In genomic region chr3:131353016-131353877, GRCh38 we compare ENCODE assay signal across 16 cellular contexts. TPM values are rescaled to one million over a fixed set of nuclear protein-coding genes. Genes with fewer than 3 reads are reported as not detected.
DNase-seq lines count a peak whose midpoint lies in the region; ATAC-seq and TF ChIP-seq lines count a peak whose summit lies in the region.
"Had no signal": no experiment of that assay in that cellular context is flagged by ENCODE, and none has a peak within 500 bp of the region (broad histone marks: within the 10 kb centered on the region; RNA-seq: fewer than 3 reads in every experiment).

No MANE protein-coding gene starts in this region.

- H3K36me3 ChIP-seq in neutrophil, result peaks cover 13% of the 10 kb centered on the region
- H3K36me3 ChIP-seq: colonic mucosa had no signal

- H3K27ac ChIP-seq in neutrophil, result peak overlapping the region; percentile 40
- H3K27ac ChIP-seq: colonic mucosa had no signal

- H3K27me3 Mint-ChIP-seq in activated T-helper 17 cell treated with anti-CD3 and anti-CD28 coated beads, Interleukin-2, amount 50 U/mL, for 72 hours, result no peaks in the 10 kb centered on the region
- no peaks in the 10 kb centered on the region for H3K27me3 Mint-ChIP-seq in CD14-positive monocyte (ENCODE audit: low read depth in 3 of 3)

- H3K9me3 Mint-ChIP-seq in activated T-helper 17 cell treated with anti-CD3 and anti-CD28 coated beads, Interleukin-2, amount 50 U/mL, for 72 hours, result no peaks in the 10 kb centered on the region
- peaks cover 0 to 1% (median 0%) of the 10 kb centered on the region in 7 donors for H3K9me3 Mint-ChIP-seq in CD14-positive monocyte
- H3K9me3 Mint-ChIP-seq: CD4-positive, alpha-beta T cell; mesothelial cell of epicardium had no signal

- no peak overlapping the region for H3K4me3 ChIP-seq in neutrophil (ENCODE audit: low read depth in 1 of 2, low read length in 1 of 2)
- H3K4me3 ChIP-seq: colonic mucosa had no signal

- H3K4me1 Mint-ChIP-seq in activated T-helper 17 cell treated with anti-CD3 and anti-CD28 coated beads, Interleukin-2, amount 50 U/mL, for 72 hours, result no peaks in the 10 kb centered on the region
- H3K4me1 Mint-ChIP-seq in CD14-positive monocyte, result peaks cover 9% of the 10 kb centered on the region
- H3K4me1 Mint-ChIP-seq: mesothelial cell of epicardium had no signal

- no peak for TF ChIP-seq CTCF in neutrophil (IDR thresholded peaks at IDR 0.05)
- TF ChIP-seq CTCF in CD14-positive monocyte (IDR thresholded peaks at IDR 0.05), result no peak

- H3K4me1 ChIP-seq in neutrophil (ENCODE audit: control insufficient read depth in 1 of 2, insufficient read depth in 1 of 2, low read depth in 1 of 2, low read length in 1 of 2), result peaks cover 14 to 20% of the 10 kb centered on the region in 2 experiments
- H3K4me1 ChIP-seq: colonic mucosa had no signal

- intact Hi-C loops in CD14-positive monocyte (cut with micrococcal nuclease), result no loop called here

- peak; percentile 8 for DNase-seq in NCI-H1436 (lab: John Stamatoyannopoulos, UW)
- DNase-seq in NCI-H1436 treated with DMSO at 0.1 percent for 48 hours (lab: John Stamatoyannopoulos, UW), result no peak
- peak; percentile 37 for DNase-seq in OCI-M1 (lab: John Stamatoyannopoulos, UW)
- DNase-seq in CD14-positive monocyte (ENCODE audit: low spot score), result no peak
- no peak for DNase-seq in putamen (ENCODE audit: low spot score)
- DNase-seq: activated CD4-positive, alpha-beta T cell treated with anti-CD3 and anti-CD28 coated beads for 1 hour; activated naive CD4-positive, alpha-beta T cell treated with Interleukin-2 at 50 U/mL for 16 hours; CD4-positive, alpha-beta T cell; colonic mucosa; occipital lobe; stimulated activated CD4-positive, alpha-beta T cell treated with anti-CD3 and anti-CD28 coated beads, Interleukin-4, amount 100 ng/mL, for 24 hours; trophoblast cell had no signal

- no peak overlapping the region for H3K4me3 Mint-ChIP-seq in activated T-helper 17 cell treated with anti-CD3 and anti-CD28 coated beads, Interleukin-2, amount 50 U/mL, for 72 hours
- H3K4me3 Mint-ChIP-seq in CD14-positive monocyte, result no peak overlapping the region
- H3K4me3 Mint-ChIP-seq: CD4-positive, alpha-beta T cell; mesothelial cell of epicardium had no signal

- H3K9me3 ChIP-seq in neutrophil, result no peaks in the 10 kb centered on the region
- H3K9me3 ChIP-seq: colonic mucosa had no signal

- H3K36me3 Mint-ChIP-seq in activated T-helper 17 cell treated with anti-CD3 and anti-CD28 coated beads, Interleukin-2, amount 50 U/mL, for 72 hours (ENCODE audit: low read depth), result no peaks in the 10 kb centered on the region
- H3K36me3 Mint-ChIP-seq in CD14-positive monocyte, result peaks cover 23 to 39% of the 10 kb centered on the region in 2 donors
- H3K36me3 Mint-ChIP-seq: mesothelial cell of epicardium had no signal

- H3K27me3 ChIP-seq in neutrophil, result no peaks in the 10 kb centered on the region
- H3K27me3 ChIP-seq: colonic mucosa had no signal

- no peak overlapping the region for H3K27ac Mint-ChIP-seq in activated T-helper 17 cell treated with anti-CD3 and anti-CD28 coated beads, Interleukin-2, amount 50 U/mL, for 72 hours
- peak overlapping the region in 2 of 7 donors; percentile 52 to 53 for H3K27ac Mint-ChIP-seq in CD14-positive monocyte
- H3K27ac Mint-ChIP-seq: CD4-positive, alpha-beta T cell; mesothelial cell of epicardium had no signal

- ATAC-seq in HG02678 (IDR thresholded peaks at IDR 0.05; ENCODE audit: unreplicated experiment), result peak; percentile 52
- no peak for ATAC-seq in activated T-helper 17 cell treated with anti-CD3 and anti-CD28 coated beads, Interleukin-2, amount 50 U/mL, for 72 hours (replicated peaks)

RNA-seq across cellular contexts. Expression of gene NUDT16, which starts 28.3 kb away (rescaled TPM):
- total RNA-seq in activated T-helper 17 cell treated with anti-CD3 and anti-CD28 coated beads, Interleukin-2, amount 50 U/mL, for 72 hours, result 1 to 10 TPM; 4.5 to 6.7 TPM
- polyA plus RNA-seq in CD14-positive monocyte, result 10 to 100 TPM; 23.6 to 27.0 TPM

Comparison
In these comparisons a context has a peak if more than half of its experiments do, and no peak if none do; other contexts are left out.
1. DNase-seq: peak in NCI-H1436 (single experiment) and OCI-M1 (single experiment); none in NCI-H1436 treated with DMSO at 0.1 percent for 48 hours (single experiment), CD14-positive monocyte (single experiment) and putamen (single experiment).